Comparison of ENCODE assay signal across 1 cellular context in genomic region chr1:247906504-247907047, GRCh38.
TF ChIP-seq lines count a peak whose summit lies in the region.

No MANE protein-coding gene starts in this region.

TF ChIP-seq in GM23338, 12 proteins besides CTCF, POLR2A, EP300 and RAD21 (continued from another document):
- no peak for TF ChIP-seq REST (IDR thresholded peaks at IDR 0.05; ENCODE audit: unreplicated experiment)
- TF ChIP-seq STAT1 (IDR thresholded peaks at IDR 0.05; ENCODE audit: unreplicated experiment) = no peak
- TF ChIP-seq POLR2AphosphoS5 (IDR thresholded peaks at IDR 0.05; ENCODE audit: low read depth) = no peak
